Comparison of ENCODE assay signal across 18 cellular contexts in the genomic region with DNA sequence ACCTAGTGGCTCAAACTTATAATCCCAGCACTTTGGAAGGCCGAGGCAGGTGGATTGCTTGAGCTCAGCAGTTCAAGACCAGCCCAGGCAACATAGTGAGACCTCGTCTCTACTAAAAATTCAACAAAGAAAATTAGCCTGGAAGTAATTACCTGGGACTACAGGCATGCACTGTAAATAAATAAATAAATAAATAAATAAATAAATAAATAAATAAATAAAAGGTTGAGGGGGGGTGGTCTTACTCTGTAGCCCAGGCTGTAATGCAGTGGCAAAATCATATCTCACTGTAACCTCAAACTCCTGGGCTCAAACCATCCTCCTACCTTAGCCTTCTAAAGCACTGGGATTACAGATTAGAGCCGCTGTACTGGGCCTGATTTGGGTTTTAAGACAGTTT.
"Had no signal": no experiment of that assay in that cellular context is flagged by ENCODE, and none has a peak within 500 bp of the region (broad histone marks: within the 10 kb centered on the region; RNA-seq: fewer than 3 reads in every experiment).

No MANE protein-coding gene starts in this region.

- H3K9me3 ChIP-seq: SJSA1 had no signal

- H3K4me3 ChIP-seq: MG63, SJSA1, SK-N-MC had no signal

- H3K27ac ChIP-seq: RWPE1, SJSA1, SK-N-MC had no signal

- DNase-seq: Karpas-422, KG1, MG63, NCI-H1105, NCI-H1417, NCI-H1436 treated with DMSO at 0.1 percent for 48 hours, NCI-H1694, NCI-H187 treated with DMSO at 0.1 percent for 48 hours, NCI-H2029 treated with DMSO at 0.1 percent for 48 hours, NCI-H2171 treated with DMSO at 0.1 percent for 48 hours, NCI-H345, NCI-H510A treated with DMSO at 0.1 percent for 48 hours, NCI-H526, SIG-M5 had no signal

- H3K27me3 ChIP-seq: MG63, SJSA1 had no signal

- H3K36me3 ChIP-seq: MG63, SJSA1 had no signal

- ATAC-seq: HepG2 had no signal
